ENCODE assay signal across 8 cellular contexts in the genomic region with DNA sequence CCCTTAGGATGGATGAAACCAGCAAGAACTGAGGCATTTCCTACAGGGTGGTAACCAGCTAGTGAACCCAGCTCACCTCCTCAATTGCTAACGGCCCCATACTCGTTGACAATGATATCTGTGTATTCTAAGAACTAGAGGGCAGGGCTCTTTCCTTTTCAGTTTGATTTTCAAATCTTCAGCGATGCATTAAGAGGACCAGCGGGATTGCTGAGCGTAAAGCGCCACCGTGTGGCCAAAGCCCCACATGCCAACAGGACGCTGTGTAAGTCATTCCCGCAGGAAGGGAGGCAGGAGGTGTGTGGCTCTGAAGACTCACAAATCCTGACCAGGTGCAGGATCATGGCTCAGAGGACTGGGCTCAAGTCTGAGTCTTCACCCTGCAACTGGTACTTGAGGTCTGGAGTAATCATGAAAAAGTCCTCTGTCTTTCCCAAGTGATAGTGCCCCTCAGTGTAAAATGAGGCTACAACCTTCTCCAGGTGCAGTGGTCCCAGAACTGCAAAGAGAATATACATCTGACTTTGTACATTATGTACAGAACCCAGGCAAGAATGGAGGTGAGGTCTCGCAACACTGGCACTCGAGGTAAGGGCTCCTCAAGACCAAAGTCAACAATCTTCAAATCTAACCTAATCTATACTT. TPM values are rescaled to one million over a fixed set of nuclear protein-coding genes. Genes with fewer than 3 reads are reported as not detected.
DNase-seq lines count a peak whose midpoint lies in the region; ATAC-seq and TF ChIP-seq lines count a peak whose summit lies in the region.

No MANE protein-coding gene starts in this region.

- H3K27ac Mint-ChIP-seq in activated B cell treated with CpG ODN at 0.5 μM for 24 hours, result no peak overlapping the region

- no peaks in the 10 kb centered on the region for H3K9me3 ChIP-seq in AG04450 (ENCODE audit: control insufficient read depth, insufficient read depth, low read length)

- H3K36me3 ChIP-seq in kidney epithelial cell (ENCODE audit: control insufficient read depth, insufficient read depth, low read length), result no peaks in the 10 kb centered on the region

- no peaks in the 10 kb centered on the region for H3K9me3 Mint-ChIP-seq in activated B cell treated with CpG ODN at 0.5 μM for 24 hours

- H3K27me3 ChIP-seq in AG04450 (ENCODE audit: control insufficient read depth, insufficient read depth, low read length), result peaks cover 13% of the 10 kb centered on the region
- H3K27me3 ChIP-seq in kidney epithelial cell (ENCODE audit: control insufficient read depth, insufficient read depth, low read length), result no peaks in the 10 kb centered on the region

- H3K27me3 Mint-ChIP-seq in activated B cell treated with CpG ODN at 0.5 μM for 24 hours, result peaks cover 28% of the 10 kb centered on the region

- CTCF ChIA-PET in AG04450 (lab: Charles Lee) (interaction anchor here (0.5 to 2.7 kb wide), 26 partner anchors 13 to 1400 kb away, joined by 3 to 16 read pairs (median 4); a partner anchor contains a TSS), activated B cell treated with CpG ODN at 0.5 μM for 24 hours (lab: Charles Lee) (interaction anchor here (0.7 to 4.5 kb wide), 10 partner anchors 11 to 1093 kb away, joined by 3 to 29 read pairs (median 3); no protein-coding TSS in a partner anchor)

- POLR2A ChIA-PET in AG04450 (lab: Yijun Ruan, JAX) (no interaction called here), activated B cell treated with CpG ODN at 0.5 μM for 24 hours (lab: Charles Lee) (interaction anchor here (0.5 kb wide), 1 partner anchor 1277 kb away, joined by 3 read pairs; no protein-coding TSS in a partner anchor)

- no peak overlapping the region for H3K4me3 ChIP-seq in AG04450 (ENCODE audit: low read depth, low read length)
- no peak overlapping the region for H3K4me3 ChIP-seq in cardiac fibroblast (replicated peaks in 1 of 2; ENCODE audit: low read depth in 2 of 2, low read length in 2 of 2)
- H3K4me3 ChIP-seq in kidney epithelial cell (ENCODE audit: low read depth, low read length), result no peak overlapping the region

- H3K4me1 Mint-ChIP-seq in activated B cell treated with CpG ODN at 0.5 μM for 24 hours, result peaks cover 7% of the 10 kb centered on the region

- intact Hi-C loops in activated B cell treated with CpG ODN at 0.5 μM for 24 hours (cut with micrococcal nuclease), result loop anchor here (1.0 to 10.0 kb wide), 10 partner anchors 158 to 1769 kb away; a partner anchor contains a TSS

- no peaks in the 10 kb centered on the region for H3K36me3 Mint-ChIP-seq in activated B cell treated with CpG ODN at 0.5 μM for 24 hours (ENCODE audit: low read depth)

- DNase-seq in AG04450 (ENCODE audit: low read depth, low spot score) (peak; percentile 45), NCI-H2227 (lab: John Stamatoyannopoulos, UW; ENCODE audit: unreplicated experiment) (peak; percentile 86), activated B cell treated with CpG ODN at 0.5 μM for 24 hours (peak; percentile 68), cardiac fibroblast (ENCODE audit: low read depth in 2 of 2) (peak; percentile 84 to 85), kidney epithelial cell (ENCODE audit: low read depth) (peak; percentile 19)
- peak; percentile 83 to 85 for DNase-seq in stimulated activated CD4-positive, alpha-beta T cell treated with anti-CD3 and anti-CD28 coated beads, Interleukin-2, amount 100 ng/mL, for 24 hours

- H3K27ac ChIP-seq in AG04450 (ENCODE audit: low read depth, low read length), result no peak overlapping the region

- TF ChIP-seq CTCF in AG04450 (IDR thresholded peaks at IDR 0.05; ENCODE audit: low read depth, low read length) (peak; percentile 97), activated B cell treated with CpG ODN at 0.5 μM for 24 hours (IDR thresholded peaks at IDR 0.05) (peak; percentile 96), cardiac fibroblast (IDR thresholded peaks at IDR 0.05; ENCODE audit: low read depth, low read length) (peak; percentile 97), kidney epithelial cell (IDR thresholded peaks at IDR 0.05; ENCODE audit: insufficient read depth, low read length, poor library complexity, severe bottlenecking) (peak; percentile 94)

- no peak overlapping the region for H3K4me3 Mint-ChIP-seq in activated B cell treated with CpG ODN at 0.5 μM for 24 hours

- ATAC-seq in GM18858 (IDR thresholded peaks at IDR 0.05; ENCODE audit: unreplicated experiment) (peak; percentile 71), HG03108 (IDR thresholded peaks at IDR 0.05; ENCODE audit: unreplicated experiment) (peak; percentile 75), activated B cell treated with CpG ODN at 0.5 μM for 24 hours (ENCODE audit: low read depth) (peak; percentile 92)

RNA-seq across cellular contexts. Expression of a gene that starts 40.9 kb away (rescaled TPM):
- not detected in 2 replicates for polyA plus RNA-seq in AG04450 (2011; rRNA removed)
- polyA minus RNA-seq in AG04450 (2011; rRNA and poly(A)+ RNA removed), result not detected in 2 replicates
- total RNA-seq in activated B cell treated with CpG ODN at 0.5 μM for 24 hours, result not detected in 2 replicates
- not detected in 2 replicates for total RNA-seq in kidney epithelial cell

Comparison
In these comparisons a context has a peak if more than half of its experiments do, and no peak if none do; other contexts are left out.
1. DNase-seq: peak in every context shown above with its lines; median percentile 86 in NCI-H2227; 84 in cardiac fibroblast; 84 in stimulated activated CD4-positive, alpha-beta T cell treated with anti-CD3 and anti-CD28 coated beads, Interleukin-2, amount 100 ng/mL, for 24 hours; 68 in activated B cell treated with CpG ODN at 0.5 μM for 24 hours; 45 in AG04450; 19 in kidney epithelial cell.